8 cellular contexts compared by ENCODE assay signal in the genomic region with DNA sequence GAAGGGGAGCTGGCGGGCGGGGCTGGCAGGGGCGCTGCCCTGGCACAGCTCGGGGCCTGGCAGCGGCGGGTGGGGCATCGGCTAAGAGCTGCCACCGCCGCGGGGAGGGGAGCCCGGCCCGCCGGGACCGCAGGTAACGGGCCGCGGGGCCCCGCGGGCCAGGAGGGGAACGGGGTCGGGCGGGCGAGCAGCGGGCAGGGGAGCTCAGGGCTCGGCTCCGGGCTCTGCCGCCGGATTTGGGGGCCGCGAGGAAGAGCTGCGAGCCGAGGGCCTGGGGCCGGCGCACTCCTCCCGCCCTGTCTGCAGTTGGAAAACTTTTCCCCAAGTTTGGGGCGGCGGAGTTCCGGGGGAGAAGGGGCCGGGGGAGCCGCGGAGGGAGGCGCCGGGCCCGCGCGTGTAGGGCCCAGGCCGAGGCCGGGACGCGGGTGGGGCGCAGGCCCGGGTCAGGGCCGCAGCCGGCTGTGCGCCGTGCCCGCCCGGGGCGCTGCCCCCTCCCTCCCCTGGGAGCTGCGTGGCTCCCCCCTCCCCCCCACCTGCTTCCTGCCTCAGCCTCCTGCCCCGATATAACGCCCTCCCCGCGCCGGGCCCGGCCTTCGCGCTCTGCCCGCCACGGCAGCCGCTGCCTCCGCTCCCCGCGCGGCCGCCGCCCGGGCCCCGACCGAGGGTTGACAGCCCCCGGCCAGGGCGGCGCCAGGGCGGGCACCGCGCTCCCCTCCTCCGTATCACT. TPM values are rescaled to one million over a fixed set of nuclear protein-coding genes. Genes with fewer than 3 reads are reported as not detected.
DNase-seq lines count a peak whose midpoint lies in the region; ATAC-seq, FAIRE-seq and TF ChIP-seq lines count a peak whose summit lies in the region.

No MANE protein-coding gene starts in this region.

- TF ChIP-seq EP300 in A549 (IDR thresholded peaks at IDR 0.05) (no peak), HepG2 (IDR thresholded peaks at IDR 0.05; ENCODE audit: low read depth in 2 of 2, low read length in 2 of 2) (no peak), HepG2 (CRISPR knock-in tag; IDR thresholded peaks at IDR 0.05; ENCODE audit: borderline replicate concordance) (no peak)

- TF ChIP-seq RAD21 in A549 (conservative IDR thresholded peaks at IDR 0.05 in 1 of 2, IDR thresholded peaks at IDR 0.05 in 1 of 2) (no peak), HepG2 (CRISPR knock-in tag; IDR thresholded peaks at IDR 0.05) (no peak)

- peak overlapping the region; percentile 96 for H3K4me2 ChIP-seq in A549
- peak overlapping the region; percentile 80 for H3K4me2 ChIP-seq in HepG2 (ENCODE audit: low read depth, low read length)

- H3K4me1 ChIP-seq in A549 = 0 out of 3 replicates have a peak, but pooled peaks cover 5% of the 10 kb centered on the region
- peaks cover 13% of the 10 kb centered on the region for H3K4me1 ChIP-seq in adipocyte (ENCODE audit: control insufficient read depth, insufficient read depth, low read length)
- peaks cover 25% of the 10 kb centered on the region for H3K4me1 ChIP-seq in HepG2 (ENCODE audit: insufficient read depth, low read length)
- H3K4me1 ChIP-seq in SJCRH30 = no peaks in the 10 kb centered on the region

- H3K36me3 ChIP-seq in adipocyte (ENCODE audit: control insufficient read depth, insufficient read depth, low read length, severe bottlenecking) (no peaks in the 10 kb centered on the region), HepG2 (replicated peaks in 1 of 2; ENCODE audit: control insufficient read depth in 1 of 2, insufficient read depth in 2 of 2, low read length in 2 of 2) (no peaks in the 10 kb centered on the region), SJCRH30 (no peaks in the 10 kb centered on the region)

- POLR2A ChIA-PET in A549 (lab: Yijun Ruan, JAX) = no interaction called here
- POLR2A ChIA-PET in HepG2 (lab: Yijun Ruan, JAX) = interaction anchor here (1.1 to 1.5 kb wide), 2 partner anchors 189 to 247 kb away, joined by 3 to 7 read pairs; no protein-coding TSS in a partner anchor

- ATAC-seq in A549 = no peak
- peak; percentile 2; the same call in 2 of the 3 replicates for ATAC-seq in HepG2
- ATAC-seq in HG03442 (IDR thresholded peaks at IDR 0.05; ENCODE audit: unreplicated experiment) = no peak

- H3K4me3 ChIP-seq in A549 (peak overlapping the region; percentile 50), HL-60 (replicated peaks; ENCODE audit: insufficient read depth, low read length) (peak overlapping the region; percentile 49), adipocyte (ENCODE audit: low read length) (peak overlapping the region; percentile 80), HepG2 (replicated peaks in 1 of 3; ENCODE audit: insufficient read depth in 1 of 3, low read depth in 2 of 3, low read length in 3 of 3) (peak overlapping the region; percentile 48 to 76 (median 65); a peak in 4 of 6 replicates), SJCRH30 (no peak overlapping the region)

- peaks cover 12% of the 10 kb centered on the region for H3K27me3 ChIP-seq in HL-60 (ENCODE audit: insufficient read depth, poor library complexity, severe bottlenecking)
- H3K27me3 ChIP-seq in adipocyte (replicated peaks; ENCODE audit: control insufficient read depth, insufficient read depth, low read length) = no peaks in the 10 kb centered on the region
- H3K27me3 ChIP-seq in HepG2 (ENCODE audit: control insufficient read depth in 1 of 2, insufficient read depth in 2 of 2, low read length in 2 of 2) = peaks cover 4 to 25% of the 10 kb centered on the region in 2 experiments; a peak in 4 of 5 replicates
- H3K27me3 ChIP-seq in SJCRH30 = no peaks in the 10 kb centered on the region

- WGBS in A549 (ENCODE audit: missing lambda C conversion rate) = 96% methylated on average over 58 of the region's 87 CpGs
- 40% methylated on average over 67 of the region's 87 CpGs for WGBS in HepG2 (ENCODE audit: low lambda C conversion rate)

- H3K27ac ChIP-seq in A549 (peak overlapping the region in 1 of 2 experiments; percentile 82; a peak in 4 of 6 replicates), HL-60 (replicated peaks) (no peak overlapping the region), HepG2 (ENCODE audit: extremely low read length, insufficient read depth, low read length) (no peak overlapping the region), substantia nigra (ENCODE audit: low read depth, low read length, poor library complexity, severe bottlenecking) (peak overlapping the region; percentile 30), SJCRH30 (no peak overlapping the region)

- H3K9ac ChIP-seq in adipocyte (ENCODE audit: low read length) = peak overlapping the region; percentile 91
- no peak overlapping the region for H3K9ac ChIP-seq in HepG2 (ENCODE audit: insufficient read depth, low read depth, low read length)

- peaks cover 20% of the 10 kb centered on the region; the same call in 1 of the 2 replicates for H4K20me1 ChIP-seq in HepG2 (ENCODE audit: insufficient read depth, low read length)

- H3K9me3 ChIP-seq in A549 (no peaks in the 10 kb centered on the region), adipocyte (ENCODE audit: control insufficient read depth, low read length) (no peaks in the 10 kb centered on the region), HepG2 (ENCODE audit: low read length) (no peaks in the 10 kb centered on the region), SJCRH30 (replicated peaks) (no peaks in the 10 kb centered on the region)

- TF ChIP-seq CTCF in A549 (IDR thresholded peaks at IDR 0.05) (no peak), HL-60 (IDR thresholded peaks at IDR 0.05; ENCODE audit: insufficient read depth, low read length) (no peak), HepG2 (CRISPR knock-in tag; IDR thresholded peaks at IDR 0.05) (no peak)

- DNase-seq in A549 (ENCODE audit: low read depth in 1 of 2, low spot score in 1 of 2) (no peak), HL-60 (ENCODE audit: low read depth in 1 of 2, low spot score in 1 of 2) (no peak), adipocyte (ENCODE audit: low read depth) (peak; percentile 65), HepG2 (ENCODE audit: low spot score) (no peak), substantia nigra (lab: John Stamatoyannopoulos, UW) (peak in 1 of 49 donors; percentile 63), SJCRH30 (no peak), GDM1 (lab: John Stamatoyannopoulos, UW) (no peak)

- no peaks in the 10 kb centered on the region for H3K79me2 ChIP-seq in HepG2 (ENCODE audit: insufficient read depth, low read length)

- intact Hi-C loops in HepG2 (cut with micrococcal nuclease; ENCODE audit: unreplicated experiment) = no loop called here

- BruUV-seq in HepG2 (replicated peaks; lab: Mats Ljungman, UMichigan) = no TSS peak

- in situ Hi-C loops in HepG2 (cut with HindIII; ENCODE audit: extremely low pct_ligation_motif_present, low pct_unique_long_range_greater_than_20kb) = no loop called here

- no peak for FAIRE-seq in A549 (lab: Jason Lieb, UNC)
- no peak for FAIRE-seq in HepG2 (lab: Jason Lieb, UNC)

- CTCF ChIA-PET in A549 (lab: Yijun Ruan, JAX) (interaction anchor here (0.6 to 9.1 kb wide), 46 partner anchors 14 to 327 kb away, joined by 3 to 492 read pairs (median 8); a partner anchor contains a TSS), HepG2 (lab: Yijun Ruan, JAX; ENCODE audit: low intra/inter-chr PET ratio, low total read pairs) (interaction anchor here (1.1 to 3.8 kb wide), 2 partner anchors 188 to 189 kb away, joined by 3 to 37 read pairs; no protein-coding TSS in a partner anchor)

- H2AFZ ChIP-seq in HepG2 (ENCODE audit: low read length) = no peak overlapping the region

- TF ChIP-seq POLR2A in A549 (IDR thresholded peaks at IDR 0.05; ENCODE audit: low read length) (no peak), HepG2 (IDR thresholded peaks at IDR 0.05; ENCODE audit: insufficient read depth in 1 of 2, low read depth in 2 of 2, low read length in 2 of 2) (no peak)

RNA-seq across cellular contexts. Expression of a gene that starts 0.8 kb away (rescaled TPM):
- 0.13 and 0.28 TPM in 2 replicates for polyA plus RNA-seq in A549 (2011; rRNA removed)
- polyA plus RNA-seq in A549 (2012; cell fraction: cytosol; rRNA removed) = 0.37 and 0.43 TPM in 2 replicates
- polyA plus RNA-seq in A549 (2012; cell fraction: nucleus; rRNA removed) = 1.7 and 2.1 TPM in 2 replicates
- polyA plus RNA-seq in A549 (2017; fragmentation: RNase III; extraction: RNeasy Plus Mini Kit Qiagen cat#74134 plus additional on column Dnase treatment) = 0.70 to 1.5 TPM (median 1.3 TPM) in 3 replicates
- polyA minus RNA-seq in A549 (2011; rRNA and poly(A)+ RNA removed) = 0.29 and 0.58 TPM in 2 replicates
- 0.31 TPM in 1 of 2 replicates, not detected in the other for total RNA-seq in HepG2 (2016; rRNA removed; fragmentation: Illumina TruSeq; extraction: Trizol)
- not detected in 2 replicates for total RNA-seq in HepG2 (2016; cell fraction: cytosol; rRNA removed; fragmentation: Illumina TruSeq; extraction: Trizol; ENCODE audit: low read depth)
- total RNA-seq in HepG2 (2016; cell fraction: insoluble cytoplasmic fraction; rRNA removed; fragmentation: Illumina TruSeq; extraction: Trizol) = 0.12 and 0.26 TPM in 2 replicates
- 0.06 and 0.07 TPM in 2 replicates for total RNA-seq in HepG2 (2016; cell fraction: membrane; rRNA removed; fragmentation: Illumina TruSeq; extraction: Trizol)
- not detected in 2 replicates for total RNA-seq in HepG2 (2016; cell fraction: nucleus; rRNA removed; fragmentation: Illumina TruSeq; extraction: Trizol)
- polyA plus RNA-seq in HepG2 (2011; rRNA removed) = 0.04 and 0.10 TPM in 2 replicates
- polyA plus RNA-seq in HepG2 (2011; cell fraction: cytosol; rRNA removed) = 0.09 and 0.12 TPM in 2 replicates
- polyA plus RNA-seq in HepG2 (2011; cell fraction: nucleus; rRNA removed) = 1.1 and 1.2 TPM in 2 replicates
- polyA plus RNA-seq in HepG2 (2012) = 0.23 and 0.39 TPM in 2 replicates
- polyA plus RNA-seq in HepG2 (2016; cell fraction: cytosol; fragmentation: Illumina TruSeq; extraction: Trizol; ENCODE audit: low read depth) = not detected in 2 replicates
- polyA plus RNA-seq in HepG2 (2016; cell fraction: insoluble cytoplasmic fraction; fragmentation: Illumina TruSeq; extraction: Trizol; ENCODE audit: low read depth) = 0.08 TPM in 1 of 2 replicates, not detected in the other
- polyA plus RNA-seq in HepG2 (2016; cell fraction: membrane; fragmentation: Illumina TruSeq; extraction: Trizol; ENCODE audit: low read depth) = 0.06 and 0.09 TPM in 2 replicates
- polyA plus RNA-seq in HepG2 (2016; cell fraction: nucleus; fragmentation: Illumina TruSeq; extraction: Trizol; ENCODE audit: insufficient read depth, low read depth) = 0.84 TPM in 1 of 2 replicates, not detected in the other
- 0.12 and 0.56 TPM in 2 replicates for polyA minus RNA-seq in HepG2 (2011; rRNA and poly(A)+ RNA removed; ENCODE audit: low replicate concordance)
- not detected in 2 replicates for polyA minus RNA-seq in HepG2 (2011; cell fraction: cytosol; rRNA and poly(A)+ RNA removed)
- 0.12 and 0.13 TPM in 2 replicates for polyA minus RNA-seq in HepG2 (2011; cell fraction: nucleus; rRNA and poly(A)+ RNA removed)
- total RNA-seq in SJCRH30 (2014; rRNA removed; shearing (Covaris generic)) = 0.13 and 0.18 TPM in 2 replicates

RNA-seq across cellular contexts. Expression of a gene that starts 13.8 kb away (rescaled TPM):
- 66.3 and 73.1 TPM in 2 replicates for polyA plus RNA-seq in A549 (2011; rRNA removed)
- polyA plus RNA-seq in A549 (2012; cell fraction: cytosol; rRNA removed) = 77.8 and 108 TPM in 2 replicates
- 46.6 and 48.1 TPM in 2 replicates for polyA plus RNA-seq in A549 (2012; cell fraction: nucleus; rRNA removed)
- 54.3 to 56.6 TPM (median 54.6 TPM) in 3 replicates for polyA plus RNA-seq in A549 (2017; fragmentation: RNase III; extraction: RNeasy Plus Mini Kit Qiagen cat#74134 plus additional on column Dnase treatment)
- polyA minus RNA-seq in A549 (2011; rRNA and poly(A)+ RNA removed) = 60.6 and 72.6 TPM in 2 replicates
- total RNA-seq in HepG2 (2016; rRNA removed; fragmentation: Illumina TruSeq; extraction: Trizol) = 28.2 and 28.5 TPM in 2 replicates
- 14.6 and 20.0 TPM in 2 replicates for total RNA-seq in HepG2 (2016; cell fraction: cytosol; rRNA removed; fragmentation: Illumina TruSeq; extraction: Trizol; ENCODE audit: low read depth)
- 30.5 and 31.5 TPM in 2 replicates for total RNA-seq in HepG2 (2016; cell fraction: insoluble cytoplasmic fraction; rRNA removed; fragmentation: Illumina TruSeq; extraction: Trizol)
- 29.3 and 32.1 TPM in 2 replicates for total RNA-seq in HepG2 (2016; cell fraction: membrane; rRNA removed; fragmentation: Illumina TruSeq; extraction: Trizol)
- 13.5 and 15.0 TPM in 2 replicates for total RNA-seq in HepG2 (2016; cell fraction: nucleus; rRNA removed; fragmentation: Illumina TruSeq; extraction: Trizol)
- polyA plus RNA-seq in HepG2 (2011; rRNA removed) = 23.7 and 30.7 TPM in 2 replicates
- 28.7 and 32.0 TPM in 2 replicates for polyA plus RNA-seq in HepG2 (2011; cell fraction: cytosol; rRNA removed)
- 12.2 and 17.3 TPM in 2 replicates for polyA plus RNA-seq in HepG2 (2011; cell fraction: nucleus; rRNA removed)
- 7.1 and 10.8 TPM in 2 replicates for polyA plus RNA-seq in HepG2 (2012)
- 21.4 and 25.7 TPM in 2 replicates for polyA plus RNA-seq in HepG2 (2016; cell fraction: cytosol; fragmentation: Illumina TruSeq; extraction: Trizol; ENCODE audit: low read depth)
- 30.2 and 32.2 TPM in 2 replicates for polyA plus RNA-seq in HepG2 (2016; cell fraction: insoluble cytoplasmic fraction; fragmentation: Illumina TruSeq; extraction: Trizol; ENCODE audit: low read depth)
- 25.8 and 29.0 TPM in 2 replicates for polyA plus RNA-seq in HepG2 (2016; cell fraction: membrane; fragmentation: Illumina TruSeq; extraction: Trizol; ENCODE audit: low read depth)
- 19.9 and 28.4 TPM in 2 replicates for polyA plus RNA-seq in HepG2 (2016; cell fraction: nucleus; fragmentation: Illumina TruSeq; extraction: Trizol; ENCODE audit: insufficient read depth, low read depth)
- 18.1 and 38.8 TPM in 2 replicates for polyA minus RNA-seq in HepG2 (2011; rRNA and poly(A)+ RNA removed; ENCODE audit: low replicate concordance)
- polyA minus RNA-seq in HepG2 (2011; cell fraction: cytosol; rRNA and poly(A)+ RNA removed) = 2.6 and 5.9 TPM in 2 replicates
- polyA minus RNA-seq in HepG2 (2011; cell fraction: nucleus; rRNA and poly(A)+ RNA removed) = 1.7 TPM in 1 of 2 replicates, not detected in the other
- 14.1 and 17.2 TPM in 2 replicates for total RNA-seq in SJCRH30 (2014; rRNA removed; shearing (Covaris generic))

RNA-seq across cellular contexts. Expression of a gene that starts 25.7 kb away (rescaled TPM):
- polyA plus RNA-seq in A549 (2011; rRNA removed) (25.5 and 33.0 TPM in 2 replicates), A549 (2017; fragmentation: RNase III; extraction: RNeasy Plus Mini Kit Qiagen cat#74134 plus additional on column Dnase treatment) (33.6 to 42.4 TPM (median 34.4 TPM) in 3 replicates), HepG2 (2011; rRNA removed) (42.8 and 49.5 TPM in 2 replicates)
- polyA plus RNA-seq in A549 (2012; cell fraction: cytosol; rRNA removed) = 44.9 and 53.6 TPM in 2 replicates
- polyA plus RNA-seq in A549 (2012; cell fraction: nucleus; rRNA removed) = 178 and 193 TPM in 2 replicates
- 52.9 and 61.5 TPM in 2 replicates for polyA minus RNA-seq in A549 (2011; rRNA and poly(A)+ RNA removed)
- total RNA-seq in HepG2 (2016; rRNA removed; fragmentation: Illumina TruSeq; extraction: Trizol) = 14.5 and 25.3 TPM in 2 replicates
- 12.1 and 14.2 TPM in 2 replicates for total RNA-seq in HepG2 (2016; cell fraction: cytosol; rRNA removed; fragmentation: Illumina TruSeq; extraction: Trizol; ENCODE audit: low read depth)
- total RNA-seq in HepG2 (2016; cell fraction: insoluble cytoplasmic fraction; rRNA removed; fragmentation: Illumina TruSeq; extraction: Trizol) = 12.8 and 22.5 TPM in 2 replicates
- total RNA-seq in HepG2 (2016; cell fraction: membrane; rRNA removed; fragmentation: Illumina TruSeq; extraction: Trizol) = 10.3 and 14.0 TPM in 2 replicates
- 16.5 and 22.6 TPM in 2 replicates for total RNA-seq in HepG2 (2016; cell fraction: nucleus; rRNA removed; fragmentation: Illumina TruSeq; extraction: Trizol)
- 18.9 and 24.7 TPM in 2 replicates for polyA plus RNA-seq in HepG2 (2011; cell fraction: cytosol; rRNA removed)
- polyA plus RNA-seq in HepG2 (2011; cell fraction: nucleus; rRNA removed) = 184 and 197 TPM in 2 replicates
- polyA plus RNA-seq in HepG2 (2012) = 22.1 and 23.1 TPM in 2 replicates
- 2.9 and 3.9 TPM in 2 replicates for polyA plus RNA-seq in HepG2 (2016; cell fraction: cytosol; fragmentation: Illumina TruSeq; extraction: Trizol; ENCODE audit: low read depth)
- 12.2 and 15.0 TPM in 2 replicates for polyA plus RNA-seq in HepG2 (2016; cell fraction: insoluble cytoplasmic fraction; fragmentation: Illumina TruSeq; extraction: Trizol; ENCODE audit: low read depth)
- 3.9 and 4.7 TPM in 2 replicates for polyA plus RNA-seq in HepG2 (2016; cell fraction: membrane; fragmentation: Illumina TruSeq; extraction: Trizol; ENCODE audit: low read depth)
- polyA plus RNA-seq in HepG2 (2016; cell fraction: nucleus; fragmentation: Illumina TruSeq; extraction: Trizol; ENCODE audit: insufficient read depth, low read depth) = 54.3 and 66.6 TPM in 2 replicates
- polyA minus RNA-seq in HepG2 (2011; rRNA and poly(A)+ RNA removed; ENCODE audit: low replicate concordance) = 82.1 and 106 TPM in 2 replicates
- polyA minus RNA-seq in HepG2 (2011; cell fraction: cytosol; rRNA and poly(A)+ RNA removed) = 15.1 and 19.0 TPM in 2 replicates
- 33.1 and 46.4 TPM in 2 replicates for polyA minus RNA-seq in HepG2 (2011; cell fraction: nucleus; rRNA and poly(A)+ RNA removed)
- total RNA-seq in SJCRH30 (2014; rRNA removed; shearing (Covaris generic)) = 14.4 and 14.6 TPM in 2 replicates

RNA-seq across cellular contexts. Expression of a gene that starts 30.5 kb away (rescaled TPM):
- 0.39 and 0.46 TPM in 2 replicates for polyA plus RNA-seq in A549 (2011; rRNA removed)
- polyA plus RNA-seq in A549 (2012; cell fraction: cytosol; rRNA removed) = 0.96 and 1.8 TPM in 2 replicates
- 1.8 and 2.1 TPM in 2 replicates for polyA plus RNA-seq in A549 (2012; cell fraction: nucleus; rRNA removed)
- 1.4 to 1.8 TPM (median 1.5 TPM) in 3 replicates for polyA plus RNA-seq in A549 (2017; fragmentation: RNase III; extraction: RNeasy Plus Mini Kit Qiagen cat#74134 plus additional on column Dnase treatment)
- 0.44 and 0.45 TPM in 2 replicates for polyA minus RNA-seq in A549 (2011; rRNA and poly(A)+ RNA removed)
- total RNA-seq in HepG2 (2016; rRNA removed; fragmentation: Illumina TruSeq; extraction: Trizol) = not detected in 2 replicates
- total RNA-seq in HepG2 (2016; cell fraction: cytosol; rRNA removed; fragmentation: Illumina TruSeq; extraction: Trizol; ENCODE audit: low read depth) = not detected in 2 replicates
- total RNA-seq in HepG2 (2016; cell fraction: insoluble cytoplasmic fraction; rRNA removed; fragmentation: Illumina TruSeq; extraction: Trizol) = not detected in 2 replicates
- total RNA-seq in HepG2 (2016; cell fraction: membrane; rRNA removed; fragmentation: Illumina TruSeq; extraction: Trizol) = not detected in 2 replicates
- total RNA-seq in HepG2 (2016; cell fraction: nucleus; rRNA removed; fragmentation: Illumina TruSeq; extraction: Trizol) = not detected in 2 replicates
- 0.01 TPM in 1 of 2 replicates, not detected in the other for polyA plus RNA-seq in HepG2 (2011; rRNA removed)
- polyA plus RNA-seq in HepG2 (2011; cell fraction: cytosol; rRNA removed) = not detected in 2 replicates
- not detected in 2 replicates for polyA plus RNA-seq in HepG2 (2011; cell fraction: nucleus; rRNA removed)
- not detected in 2 replicates for polyA plus RNA-seq in HepG2 (2012)
- not detected in 2 replicates for polyA plus RNA-seq in HepG2 (2016; cell fraction: cytosol; fragmentation: Illumina TruSeq; extraction: Trizol; ENCODE audit: low read depth)
- not detected in 2 replicates for polyA plus RNA-seq in HepG2 (2016; cell fraction: insoluble cytoplasmic fraction; fragmentation: Illumina TruSeq; extraction: Trizol; ENCODE audit: low read depth)
- polyA plus RNA-seq in HepG2 (2016; cell fraction: membrane; fragmentation: Illumina TruSeq; extraction: Trizol; ENCODE audit: low read depth) = 0.05 TPM in 1 of 2 replicates, not detected in the other
- polyA plus RNA-seq in HepG2 (2016; cell fraction: nucleus; fragmentation: Illumina TruSeq; extraction: Trizol; ENCODE audit: insufficient read depth, low read depth) = not detected in 2 replicates
- 0.08 TPM in 1 of 2 replicates, not detected in the other for polyA minus RNA-seq in HepG2 (2011; rRNA and poly(A)+ RNA removed; ENCODE audit: low replicate concordance)
- not detected in 2 replicates for polyA minus RNA-seq in HepG2 (2011; cell fraction: cytosol; rRNA and poly(A)+ RNA removed)
- not detected in 2 replicates for polyA minus RNA-seq in HepG2 (2011; cell fraction: nucleus; rRNA and poly(A)+ RNA removed)
- total RNA-seq in SJCRH30 (2014; rRNA removed; shearing (Covaris generic)) = 0.61 and 0.83 TPM in 2 replicates
